In genomic region chr9:98101868-98102273, GRCh38 we compare ENCODE assay signal across 9 cellular contexts. TPM values are rescaled to one million over a fixed set of nuclear protein-coding genes. Genes with fewer than 3 reads are reported as not detected.
DNase-seq lines count a peak whose midpoint lies in the region; ATAC-seq, FAIRE-seq and TF ChIP-seq lines count a peak whose summit lies in the region.
"Had no signal": no experiment of that assay in that cellular context is flagged by ENCODE, and none has a peak within 500 bp of the region (broad histone marks: within the 10 kb centered on the region; RNA-seq: fewer than 3 reads in every experiment).

No MANE protein-coding gene starts in this region.

- H2BK12ac ChIP-seq in mesenchymal stem cell (ENCODE audit: low read length in 2 of 2), result no peak overlapping the region

- peaks cover 0 to 20% (median 10%) of the 10 kb centered on the region in 4 donors for H3K36me3 ChIP-seq in right lobe of liver
- H3K36me3 ChIP-seq in HepG2 (replicated peaks in 1 of 2; ENCODE audit: control insufficient read depth in 1 of 2, insufficient read depth in 2 of 2, low read length in 2 of 2), result peaks cover 9 to 42% of the 10 kb centered on the region in 2 experiments; a peak in 4 of 5 replicates
- H3K36me3 ChIP-seq in OCI-LY3 (replicated peaks; ENCODE audit: low read depth, low read length), result no peaks in the 10 kb centered on the region
- no peaks in the 10 kb centered on the region for H3K36me3 ChIP-seq in mesenchymal stem cell (ENCODE audit: control insufficient read depth in 1 of 2, insufficient read depth in 2 of 2, low read depth in 1 of 2, low read length in 2 of 2)
- no peaks in the 10 kb centered on the region for H3K36me3 ChIP-seq in A673 (ENCODE audit: insufficient read depth, low read length, poor library complexity, severe bottlenecking)

- H3K27ac ChIP-seq in right lobe of liver, result no peak overlapping the region
- H3K27ac ChIP-seq in HepG2 (ENCODE audit: extremely low read length, insufficient read depth, low read length), result no peak overlapping the region
- H3K27ac ChIP-seq in OCI-LY3 (ENCODE audit: low read length), result no peak overlapping the region
- H3K27ac ChIP-seq in mesenchymal stem cell (ENCODE audit: low read length, poor library complexity, severe bottlenecking), result no peak overlapping the region
- no peak overlapping the region for H3K27ac ChIP-seq in A673 (ENCODE audit: low read depth, low read length, poor library complexity, severe bottlenecking)

- BruUV-seq in HepG2 (replicated peaks; lab: Mats Ljungman, UMichigan) (no TSS peak), A673 (replicated peaks; lab: Mats Ljungman, UMichigan) (no TSS peak)

- peak; percentile 36 to 74 (median 62) for ATAC-seq in right lobe of liver
- no peak for ATAC-seq in HepG2
- ATAC-seq in HG03139 (IDR thresholded peaks at IDR 0.05; ENCODE audit: unreplicated experiment), result peak; percentile 97

- TF ChIP-seq EP300 in HepG2 (IDR thresholded peaks at IDR 0.05; ENCODE audit: low read depth in 2 of 2, low read length in 2 of 2) (no peak), HepG2 (CRISPR knock-in tag; IDR thresholded peaks at IDR 0.05; ENCODE audit: borderline replicate concordance) (no peak)

- no peak overlapping the region for H3K23ac ChIP-seq in mesenchymal stem cell (ENCODE audit: low read length in 2 of 2)

- peak in 1 of 3 donors; percentile 19 for DNase-seq in right lobe of liver
- DNase-seq in HepG2 (ENCODE audit: low spot score), result no peak
- DNase-seq in activated gamma-delta T cell treated with anti-CD3 and anti-CD28 coated beads, Interleukin-2, amount 50 U/mL, for 16 hours (ENCODE audit: low read depth), result peak; percentile 68
- peak; percentile 66 to 73 for DNase-seq in stimulated activated CD4-positive, alpha-beta T cell treated with anti-CD3 and anti-CD28 coated beads, Interleukin-2, amount 100 ng/mL, for 24 hours
- DNase-seq in mesenchymal stem cell, result no peak
- DNase-seq in A673 (ENCODE audit: low spot score), result no peak

- H4K8ac ChIP-seq in mesenchymal stem cell (ENCODE audit: low read length), result no peak overlapping the region

- no peak overlapping the region for H2AK5ac ChIP-seq in mesenchymal stem cell (ENCODE audit: low read length, severe bottlenecking)

- H3K79me2 ChIP-seq in HepG2 (ENCODE audit: insufficient read depth, low read length) (no peaks in the 10 kb centered on the region), OCI-LY3 (ENCODE audit: low read length) (no peaks in the 10 kb centered on the region)

- H3K18ac ChIP-seq in mesenchymal stem cell (ENCODE audit: low read depth in 1 of 2, low read length in 2 of 2), result no peak overlapping the region

- H3K4me3 ChIP-seq in right lobe of liver (no peak overlapping the region), HepG2 (replicated peaks in 1 of 3; ENCODE audit: insufficient read depth in 1 of 3, low read depth in 2 of 3, low read length in 3 of 3) (no peak overlapping the region), OCI-LY3 (ENCODE audit: low read length) (no peak overlapping the region), mesenchymal stem cell (ENCODE audit: insufficient read depth in 1 of 2, low read depth in 1 of 2, low read length in 2 of 2) (no peak overlapping the region), A673 (ENCODE audit: low read depth, low read length, poor library complexity, severe bottlenecking) (no peak overlapping the region)

- TF ChIP-seq POLR2A in right lobe of liver (IDR thresholded peaks at IDR 0.05) (no peak), HepG2 (IDR thresholded peaks at IDR 0.05; ENCODE audit: insufficient read depth in 1 of 2, low read depth in 2 of 2, low read length in 2 of 2) (no peak)

- no peak overlapping the region for H2BK15ac ChIP-seq in mesenchymal stem cell (ENCODE audit: low read depth, poor library complexity, severe bottlenecking)

- no peak overlapping the region for H3K4me2 ChIP-seq in HepG2 (ENCODE audit: low read depth, low read length)
- H3K4me2 ChIP-seq in OCI-LY3 (ENCODE audit: low read length), result peak overlapping the region; percentile 27; the same call in 1 of the 2 replicates
- H3K4me2 ChIP-seq in mesenchymal stem cell (ENCODE audit: low read length, poor library complexity, severe bottlenecking), result no peak overlapping the region

- H3K9me3 ChIP-seq in right lobe of liver (no peaks in the 10 kb centered on the region), HepG2 (ENCODE audit: low read length) (no peaks in the 10 kb centered on the region), OCI-LY3 (ENCODE audit: insufficient read depth, low read length) (no peaks in the 10 kb centered on the region), mesenchymal stem cell (ENCODE audit: control insufficient read depth, low read length) (no peaks in the 10 kb centered on the region), A673 (ENCODE audit: low read depth, low read length, poor library complexity, severe bottlenecking) (no peaks in the 10 kb centered on the region)

- WGBS in right lobe of liver (ENCODE audit: insufficient coverage, low coverage, low lambda C conversion rate, missing lambda C conversion rate), result 29% methylated on average over 6 of the region's 6 CpGs
- WGBS in HepG2 (ENCODE audit: low lambda C conversion rate), result 95% methylated on average over 6 of the region's 6 CpGs
- WGBS in mesenchymal stem cell, result 80% methylated on average over 5 of the region's 6 CpGs

- H2AFZ ChIP-seq in HepG2 (ENCODE audit: low read length), result no peak overlapping the region
- no peak overlapping the region for H2AFZ ChIP-seq in OCI-LY3 (ENCODE audit: low read depth, low read length)
- H2AFZ ChIP-seq in mesenchymal stem cell (ENCODE audit: low read depth, low read length), result no peak overlapping the region

- H3K9ac ChIP-seq in HepG2 (ENCODE audit: insufficient read depth, low read depth, low read length), result no peak overlapping the region
- H3K9ac ChIP-seq in OCI-LY3 (ENCODE audit: low read length), result no peak overlapping the region
- H3K9ac ChIP-seq in mesenchymal stem cell (ENCODE audit: low read length), result no peak overlapping the region

- H3K79me1 ChIP-seq in mesenchymal stem cell (replicated peaks; ENCODE audit: low read length, poor library complexity, severe bottlenecking), result no peaks in the 10 kb centered on the region

- H2BK120ac ChIP-seq in mesenchymal stem cell (ENCODE audit: low read depth, low read length), result no peak overlapping the region

- no peak for TF ChIP-seq RAD21 in HepG2 (CRISPR knock-in tag; IDR thresholded peaks at IDR 0.05)

- intact Hi-C loops in right lobe of liver (cut with DNase I), result no loop called here
- intact Hi-C loops in HepG2 (cut with micrococcal nuclease; ENCODE audit: unreplicated experiment), result no loop called here
- intact Hi-C loops in A673 (cut with micrococcal nuclease; ENCODE audit: unreplicated experiment), result no loop called here

- CTCF ChIA-PET in HepG2 (lab: Yijun Ruan, JAX; ENCODE audit: low intra/inter-chr PET ratio, low total read pairs) (no interaction called here), A673 (lab: Charles Lee) (no interaction called here)

- H3K14ac ChIP-seq in mesenchymal stem cell (ENCODE audit: low read length in 2 of 2), result no peak overlapping the region

- no peak for TF ChIP-seq CTCF in right lobe of liver (IDR thresholded peaks at IDR 0.05)
- TF ChIP-seq CTCF in HepG2 (CRISPR knock-in tag; IDR thresholded peaks at IDR 0.05), result no peak
- TF ChIP-seq CTCF in OCI-LY3 (IDR thresholded peaks at IDR 0.05; ENCODE audit: low read depth, low read length), result no peak
- TF ChIP-seq CTCF in A673 (conservative IDR thresholded peaks at IDR 0.05; ENCODE audit: low read depth, low read length), result no peak

- H3K27me3 ChIP-seq in right lobe of liver, result no peaks in the 10 kb centered on the region
- H3K27me3 ChIP-seq in HepG2 (ENCODE audit: control insufficient read depth in 1 of 2, insufficient read depth in 2 of 2, low read length in 2 of 2), result no peaks in the 10 kb centered on the region
- no peaks in the 10 kb centered on the region for H3K27me3 ChIP-seq in OCI-LY3 (ENCODE audit: low read depth, low read length)
- no peaks in the 10 kb centered on the region for H3K27me3 ChIP-seq in mesenchymal stem cell (ENCODE audit: control insufficient read depth in 1 of 2, insufficient read depth in 1 of 2, low read length in 2 of 2)
- no peaks in the 10 kb centered on the region for H3K27me3 ChIP-seq in A673 (replicated peaks; ENCODE audit: insufficient read depth, low read depth, low read length, poor library complexity)

- no peak overlapping the region for H2BK5ac ChIP-seq in mesenchymal stem cell (ENCODE audit: low read depth, low read length, poor library complexity, severe bottlenecking)

- H3K4ac ChIP-seq in mesenchymal stem cell (ENCODE audit: low read depth in 1 of 2, low read length in 2 of 2), result no peak overlapping the region

- POLR2A ChIA-PET in HepG2 (lab: Yijun Ruan, JAX), result no interaction called here
- POLR2A ChIA-PET in A673 (lab: Charles Lee; ENCODE audit: low non-redundant PET), result no interaction called here

- peaks cover 0 to 8% (median 3%) of the 10 kb centered on the region in 4 donors for H3K4me1 ChIP-seq in right lobe of liver
- peaks cover 12% of the 10 kb centered on the region for H3K4me1 ChIP-seq in HepG2 (ENCODE audit: insufficient read depth, low read length)
- peaks cover 28% of the 10 kb centered on the region for H3K4me1 ChIP-seq in OCI-LY3 (ENCODE audit: low read length)
- no peaks in the 10 kb centered on the region for H3K4me1 ChIP-seq in mesenchymal stem cell (ENCODE audit: control insufficient read depth, insufficient read depth, low read depth, low read length)
- no peaks in the 10 kb centered on the region for H3K4me1 ChIP-seq in A673 (ENCODE audit: insufficient read depth, low read length, poor library complexity, severe bottlenecking)

- H4K20me1 ChIP-seq in HepG2 (ENCODE audit: insufficient read depth, low read length), result no peaks in the 10 kb centered on the region
- no peaks in the 10 kb centered on the region for H4K20me1 ChIP-seq in OCI-LY3 (ENCODE audit: insufficient read depth, low read length)

- in situ Hi-C loops in HepG2 (cut with HindIII; ENCODE audit: extremely low pct_ligation_motif_present, low pct_unique_long_range_greater_than_20kb), result no loop called here

- no peak for FAIRE-seq in HepG2 (lab: Jason Lieb, UNC)
- FAIRE-seq: bronchial epithelial cell had no signal

- H4K91ac ChIP-seq in mesenchymal stem cell (ENCODE audit: low read length), result no peak overlapping the region

RNA-seq across cellular contexts. Expression of gene TRIM14, which starts 17.2 kb away (rescaled TPM):
- total RNA-seq in right lobe of liver (10 to 100 TPM; 22.6 to 34.6 (median 27.3) TPM), HepG2 (2016; rRNA removed; fragmentation: Illumina TruSeq; extraction: Trizol) (13.0 and 13.8 TPM in 2 replicates), A673 (2021) (3.8 and 5.4 TPM in 2 replicates)
- total RNA-seq in HepG2 (2016; cell fraction: cytosol; rRNA removed; fragmentation: Illumina TruSeq; extraction: Trizol; ENCODE audit: low read depth), result 2.3 TPM in 2 replicates
- 12.7 and 13.4 TPM in 2 replicates for total RNA-seq in HepG2 (2016; cell fraction: insoluble cytoplasmic fraction; rRNA removed; fragmentation: Illumina TruSeq; extraction: Trizol)
- 10.0 and 10.5 TPM in 2 replicates for total RNA-seq in HepG2 (2016; cell fraction: membrane; rRNA removed; fragmentation: Illumina TruSeq; extraction: Trizol)
- total RNA-seq in HepG2 (2016; cell fraction: nucleus; rRNA removed; fragmentation: Illumina TruSeq; extraction: Trizol), result 8.9 and 10.9 TPM in 2 replicates
- polyA plus RNA-seq in HepG2 (2011; rRNA removed), result 9.2 and 10.7 TPM in 2 replicates
- polyA plus RNA-seq in HepG2 (2011; cell fraction: cytosol; rRNA removed), result 9.6 and 10.5 TPM in 2 replicates
- polyA plus RNA-seq in HepG2 (2011; cell fraction: nucleus; rRNA removed), result 17.8 and 18.3 TPM in 2 replicates
- 10.9 and 11.2 TPM in 2 replicates for polyA plus RNA-seq in HepG2 (2012)
- 2.3 and 2.5 TPM in 2 replicates for polyA plus RNA-seq in HepG2 (2016; cell fraction: cytosol; fragmentation: Illumina TruSeq; extraction: Trizol; ENCODE audit: low read depth)
- 20.7 and 23.4 TPM in 2 replicates for polyA plus RNA-seq in HepG2 (2016; cell fraction: insoluble cytoplasmic fraction; fragmentation: Illumina TruSeq; extraction: Trizol; ENCODE audit: low read depth)
- polyA plus RNA-seq in HepG2 (2016; cell fraction: membrane; fragmentation: Illumina TruSeq; extraction: Trizol; ENCODE audit: low read depth), result 10.0 and 10.7 TPM in 2 replicates
- 27.9 and 30.3 TPM in 2 replicates for polyA plus RNA-seq in HepG2 (2016; cell fraction: nucleus; fragmentation: Illumina TruSeq; extraction: Trizol; ENCODE audit: insufficient read depth, low read depth)
- 11.5 and 20.5 TPM in 2 replicates for polyA minus RNA-seq in HepG2 (2011; rRNA and poly(A)+ RNA removed; ENCODE audit: low replicate concordance)
- 7.7 and 8.4 TPM in 2 replicates for polyA minus RNA-seq in HepG2 (2011; cell fraction: cytosol; rRNA and poly(A)+ RNA removed)
- 7.7 and 8.5 TPM in 2 replicates for polyA minus RNA-seq in HepG2 (2011; cell fraction: nucleus; rRNA and poly(A)+ RNA removed)
- polyA plus RNA-seq in mesenchymal stem cell (2013, experiment 1 of 2), result 8.1 TPM
- 8.1 TPM for polyA plus RNA-seq in mesenchymal stem cell (2013, experiment 2 of 2)

RNA-seq across cellular contexts. Expression of gene NANS, which starts 45.3 kb away (rescaled TPM):
- total RNA-seq in right lobe of liver, result 10 to 100 TPM; 16.4 to 43.2 (median 30.2) TPM
- total RNA-seq in HepG2 (2016; rRNA removed; fragmentation: Illumina TruSeq; extraction: Trizol), result 203 and 266 TPM in 2 replicates
- 49.6 and 52.9 TPM in 2 replicates for total RNA-seq in HepG2 (2016; cell fraction: cytosol; rRNA removed; fragmentation: Illumina TruSeq; extraction: Trizol; ENCODE audit: low read depth)
- 208 and 294 TPM in 2 replicates for total RNA-seq in HepG2 (2016; cell fraction: insoluble cytoplasmic fraction; rRNA removed; fragmentation: Illumina TruSeq; extraction: Trizol)
- total RNA-seq in HepG2 (2016; cell fraction: membrane; rRNA removed; fragmentation: Illumina TruSeq; extraction: Trizol), result 63.3 and 63.6 TPM in 2 replicates
- 77.5 and 79.4 TPM in 2 replicates for total RNA-seq in HepG2 (2016; cell fraction: nucleus; rRNA removed; fragmentation: Illumina TruSeq; extraction: Trizol)
- 80.9 and 86.9 TPM in 2 replicates for polyA plus RNA-seq in HepG2 (2011; rRNA removed)
- 105 and 118 TPM in 2 replicates for polyA plus RNA-seq in HepG2 (2011; cell fraction: cytosol; rRNA removed)
- polyA plus RNA-seq in HepG2 (2011; cell fraction: nucleus; rRNA removed), result 34.7 and 37.4 TPM in 2 replicates
- 84.8 and 103 TPM in 2 replicates for polyA plus RNA-seq in HepG2 (2012)
- 42.6 and 48.8 TPM in 2 replicates for polyA plus RNA-seq in HepG2 (2016; cell fraction: cytosol; fragmentation: Illumina TruSeq; extraction: Trizol; ENCODE audit: low read depth)
- 258 and 291 TPM in 2 replicates for polyA plus RNA-seq in HepG2 (2016; cell fraction: insoluble cytoplasmic fraction; fragmentation: Illumina TruSeq; extraction: Trizol; ENCODE audit: low read depth)
- polyA plus RNA-seq in HepG2 (2016; cell fraction: membrane; fragmentation: Illumina TruSeq; extraction: Trizol; ENCODE audit: low read depth), result 45.4 and 47.4 TPM in 2 replicates
- polyA plus RNA-seq in HepG2 (2016; cell fraction: nucleus; fragmentation: Illumina TruSeq; extraction: Trizol; ENCODE audit: insufficient read depth, low read depth), result 98.0 and 99.6 TPM in 2 replicates
- 77.2 and 87.3 TPM in 2 replicates for polyA minus RNA-seq in HepG2 (2011; rRNA and poly(A)+ RNA removed; ENCODE audit: low replicate concordance)
- 32.7 and 40.5 TPM in 2 replicates for polyA minus RNA-seq in HepG2 (2011; cell fraction: cytosol; rRNA and poly(A)+ RNA removed)
- 42.8 and 50.6 TPM in 2 replicates for polyA minus RNA-seq in HepG2 (2011; cell fraction: nucleus; rRNA and poly(A)+ RNA removed)
- polyA plus RNA-seq in mesenchymal stem cell (2013, experiment 1 of 2), result 72.3 TPM
- 72.4 TPM for polyA plus RNA-seq in mesenchymal stem cell (2013, experiment 2 of 2)
- total RNA-seq in A673 (2021), result 40.6 and 41.9 TPM in 2 replicates

Comparison
In these comparisons a context has a peak if more than half of its experiments do, and no peak if none do; other contexts are left out.
1. DNase-seq: peak in activated gamma-delta T cell treated with anti-CD3 and anti-CD28 coated beads, Interleukin-2, amount 50 U/mL, for 16 hours (single experiment) and stimulated activated CD4-positive, alpha-beta T cell treated with anti-CD3 and anti-CD28 coated beads, Interleukin-2, amount 100 ng/mL, for 24 hours (2 of 2); none in HepG2 (single experiment), mesenchymal stem cell (single experiment) and A673 (single experiment).